Comparison of ENCODE assay signal across 7 cellular contexts in the genomic region with DNA sequence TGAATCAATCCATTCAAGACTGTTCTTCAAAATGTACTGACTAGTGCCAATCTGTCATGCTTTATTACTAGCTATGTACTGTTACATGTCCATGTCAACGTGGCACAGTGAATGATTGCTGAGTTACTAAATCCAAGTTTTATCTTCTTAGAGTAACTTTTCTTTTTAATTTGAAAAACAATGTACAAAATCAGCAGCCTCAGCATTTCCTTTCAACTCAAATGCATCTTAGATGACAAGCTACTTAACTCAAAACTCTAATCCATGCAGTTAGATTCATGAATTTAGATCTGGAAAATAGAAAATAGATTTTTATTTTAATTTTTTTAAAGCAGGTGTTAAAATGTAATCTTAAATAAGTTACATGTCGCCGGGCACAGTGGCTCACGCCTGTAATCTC.
"Had no signal": no experiment of that assay in that cellular context is flagged by ENCODE, and none has a peak within 500 bp of the region (broad histone marks: within the 10 kb centered on the region; RNA-seq: fewer than 3 reads in every experiment).

No MANE protein-coding gene starts in this region.

- H3K4me3 ChIP-seq: GM12878 had no signal

- FAIRE-seq: G401.6, GM12891, GM12892, GM18507 had no signal

- DNase-seq: GDM1, GF-D8 had no signal

- ATAC-seq: GM12878 had no signal
